In the genomic region with DNA sequence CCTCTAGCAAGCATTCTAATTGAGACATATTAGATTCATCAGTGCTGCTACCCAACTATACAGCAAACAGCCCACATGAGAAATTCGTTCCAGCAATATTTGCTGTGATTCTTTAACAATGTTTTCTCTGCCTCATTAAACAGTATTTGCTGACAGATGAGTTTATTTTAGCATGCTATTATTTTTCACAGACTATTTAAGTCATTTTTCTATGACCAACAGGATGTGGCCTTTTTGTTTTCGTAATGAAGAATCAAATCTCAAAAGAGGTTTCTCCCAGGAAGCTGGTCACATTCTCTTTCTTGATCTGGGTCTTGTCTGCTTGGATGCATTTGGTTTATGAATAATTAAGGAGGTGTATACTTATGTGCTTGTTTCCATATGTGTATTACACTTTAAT, we compare ENCODE assay signal across 21 cellular contexts. TPM values are rescaled to one million over a fixed set of nuclear protein-coding genes. Genes with fewer than 3 reads are reported as not detected.
DNase-seq lines count a peak whose midpoint lies in the region; ATAC-seq and TF ChIP-seq lines count a peak whose summit lies in the region.
"Had no signal": no experiment of that assay in that cellular context is flagged by ENCODE, and none has a peak within 500 bp of the region (broad histone marks: within the 10 kb centered on the region; RNA-seq: fewer than 3 reads in every experiment).

No MANE protein-coding gene starts in this region.

- in situ Hi-C loops in gastrocnemius medialis (cut with MboI; ENCODE audit: low sequenced_read_pairs in 4 of 4): no loop called here

- TF ChIP-seq POLR2A in gastrocnemius medialis (IDR thresholded peaks at IDR 0.05): no peak

- H3K9me3 ChIP-seq in BLaER1: no peaks in the 10 kb centered on the region; the same call in 1 of the 2 replicates
- no peaks in the 10 kb centered on the region for H3K9me3 ChIP-seq in RWPE2 (ENCODE audit: severe bottlenecking)
- no peaks in the 10 kb centered on the region for H3K9me3 ChIP-seq in gastrocnemius medialis
- H3K9me3 ChIP-seq in Caco-2: no peaks in the 10 kb centered on the region
- no peaks in the 10 kb centered on the region for H3K9me3 ChIP-seq in left lung
- H3K9me3 ChIP-seq: body of pancreas, transverse colon had no signal

- H4K20me1 ChIP-seq in BLaER1: no peaks in the 10 kb centered on the region

- DNase-seq in RWPE2 (ENCODE audit: low spot score) (no peak), fibroblast of villous mesenchyme (ENCODE audit: low read depth) (peak; percentile 8), gastrocnemius medialis (no peak), Caco-2 (no peak), left lung (no peak), cerebellar cortex (ENCODE audit: low spot score) (no peak)
- DNase-seq: activated CD4-positive, alpha-beta T cell treated with anti-CD3 and anti-CD28 coated beads, Interleukin-2, amount 50 U/mL, for 1 hour; activated naive CD4-positive, alpha-beta T cell treated with Interleukin-2 at 50 U/mL for 16 hours; body of pancreas; CD4-positive, alpha-beta memory T cell; NCI-H2029; NCI-H510A; retina; stimulated activated CD4-positive, alpha-beta T cell treated with anti-CD3 and anti-CD28 coated beads, Interleukin-15, amount 100 ng/mL, for 24 hours; transverse colon had no signal

- H3K27ac Mint-ChIP-seq in Caco-2 (ENCODE audit: unreplicated experiment): no peak overlapping the region
- H3K27ac Mint-ChIP-seq: CD4-positive, alpha-beta memory T cell; stimulated activated memory B cell treated with anti-CD40 and anti-IgM and Interleukin-4, amounts not matched to agents 10 μg/mL and 1 μg/mL and 100 μg/mL, for 72 hours had no signal

- H3K27me3 ChIP-seq in BLaER1 (no peaks in the 10 kb centered on the region), RWPE2 (ENCODE audit: insufficient read depth, poor library complexity, severe bottlenecking) (no peaks in the 10 kb centered on the region), gastrocnemius medialis (no peaks in the 10 kb centered on the region), Caco-2 (replicated peaks; ENCODE audit: control insufficient read depth, insufficient read depth, low read length) (no peaks in the 10 kb centered on the region), left lung (peaks cover 0 to 30% of the 10 kb centered on the region in 2 donors)
- H3K27me3 ChIP-seq: body of pancreas had no signal

- ATAC-seq in GM19438 (IDR thresholded peaks at IDR 0.05; ENCODE audit: low read depth, unreplicated experiment) (peak; percentile 70), RWPE2 (ENCODE audit: low read depth) (peak; percentile 51; the same call in 2 of the 3 replicates), gastrocnemius medialis (no peak), left lung (no peak)
- ATAC-seq: body of pancreas; left lobe of liver; Right ventricle myocardium inferior; stimulated activated memory B cell treated with anti-CD40 and anti-IgM and Interleukin-4, amounts not matched to agents 10 μg/mL and 1 μg/mL and 100 μg/mL, for 72 hours had no signal

- H3K4me3 Mint-ChIP-seq in Caco-2 (ENCODE audit: unreplicated experiment): no peak overlapping the region
- H3K4me3 Mint-ChIP-seq: CD4-positive, alpha-beta memory T cell; stimulated activated memory B cell treated with anti-CD40 and anti-IgM and Interleukin-4, amounts not matched to agents 10 μg/mL and 1 μg/mL and 100 μg/mL, for 72 hours had no signal

- no peak overlapping the region for H3K9ac ChIP-seq in BLaER1

- POLR2A ChIA-PET in Caco-2 (lab: Charles Lee): no interaction called here

- H3K4me3 ChIP-seq in BLaER1: no peak overlapping the region
- H3K4me3 ChIP-seq in RWPE2 (ENCODE audit: severe bottlenecking): no peak overlapping the region
- no peak overlapping the region for H3K4me3 ChIP-seq in fibroblast of villous mesenchyme (ENCODE audit: low read depth, low read length)
- no peak overlapping the region for H3K4me3 ChIP-seq in gastrocnemius medialis
- H3K4me3 ChIP-seq in Caco-2 (ENCODE audit: low read depth, low read length): no peak overlapping the region
- no peak overlapping the region for H3K4me3 ChIP-seq in left lung
- H3K4me3 ChIP-seq: body of pancreas, transverse colon had no signal

- CTCF ChIA-PET in Caco-2 (lab: Charles Lee): interaction anchor here (1.2 kb wide), 1 partner anchor 17 kb away, joined by 3 read pairs; no protein-coding TSS in a partner anchor

- H3K9me3 Mint-ChIP-seq in Caco-2 (ENCODE audit: unreplicated experiment): no peaks in the 10 kb centered on the region

- peak overlapping the region; percentile 47 for H3K4me2 ChIP-seq in BLaER1

- H3K36me3 ChIP-seq in BLaER1 (no peaks in the 10 kb centered on the region), RWPE2 (ENCODE audit: low read depth) (no peaks in the 10 kb centered on the region), gastrocnemius medialis (no peaks in the 10 kb centered on the region), Caco-2 (ENCODE audit: control insufficient read depth, insufficient read depth, low read length) (no peaks in the 10 kb centered on the region), left lung (no peaks in the 10 kb centered on the region)
- H3K36me3 ChIP-seq: transverse colon had no signal

- peaks cover 21% of the 10 kb centered on the region for H3K4me1 ChIP-seq in BLaER1
- H3K4me1 ChIP-seq in RWPE2 (ENCODE audit: insufficient read depth, poor library complexity, severe bottlenecking): no peaks in the 10 kb centered on the region
- H3K4me1 ChIP-seq in gastrocnemius medialis: no peaks in the 10 kb centered on the region
- no peaks in the 10 kb centered on the region for H3K4me1 ChIP-seq in Caco-2
- no peaks in the 10 kb centered on the region for H3K4me1 ChIP-seq in left lung
- H3K4me1 ChIP-seq: body of pancreas, transverse colon had no signal

- no peaks in the 10 kb centered on the region for H3K4me1 Mint-ChIP-seq in Caco-2 (ENCODE audit: low read depth, unreplicated experiment)
- H3K4me1 Mint-ChIP-seq: CD4-positive, alpha-beta memory T cell; stimulated activated memory B cell treated with anti-CD40 and anti-IgM and Interleukin-4, amounts not matched to agents 10 μg/mL and 1 μg/mL and 100 μg/mL, for 72 hours had no signal

- intact Hi-C loops in gastrocnemius medialis (cut with DNase I; ENCODE audit: low total_unique reads): no loop called here
- intact Hi-C loops in Caco-2 (cut with micrococcal nuclease; ENCODE audit: unreplicated experiment): no loop called here
- intact Hi-C loops in left lung (cut with DNase I): no loop called here

- H3K27ac ChIP-seq in BLaER1: no peak overlapping the region
- no peak overlapping the region for H3K27ac ChIP-seq in RWPE2 (ENCODE audit: poor library complexity, severe bottlenecking)
- H3K27ac ChIP-seq in gastrocnemius medialis: no peak overlapping the region
- no peak overlapping the region for H3K27ac ChIP-seq in left lung
- H3K27ac ChIP-seq: body of pancreas, transverse colon had no signal

- BruUV-seq in Caco-2 (replicated peaks; lab: Mats Ljungman, UMichigan): no TSS peak

- peaks cover 2% of the 10 kb centered on the region for H3K27me3 Mint-ChIP-seq in Caco-2 (ENCODE audit: insufficient read depth, unreplicated experiment)
- H3K27me3 Mint-ChIP-seq: stimulated activated memory B cell treated with anti-CD40 and anti-IgM and Interleukin-4, amounts not matched to agents 10 μg/mL and 1 μg/mL and 100 μg/mL, for 72 hours had no signal

- H3K36me3 Mint-ChIP-seq in Caco-2 (ENCODE audit: insufficient read depth, unreplicated experiment): no peaks in the 10 kb centered on the region
- H3K36me3 Mint-ChIP-seq: CD4-positive, alpha-beta memory T cell; stimulated activated memory B cell treated with anti-CD40 and anti-IgM and Interleukin-4, amounts not matched to agents 10 μg/mL and 1 μg/mL and 100 μg/mL, for 72 hours had no signal

- TF ChIP-seq CTCF in RWPE2 (IDR thresholded peaks at IDR 0.05; ENCODE audit: poor library complexity, severe bottlenecking) (no peak), fibroblast of villous mesenchyme (IDR thresholded peaks at IDR 0.05; ENCODE audit: insufficient read depth, low read depth, low read length) (no peak), gastrocnemius medialis (IDR thresholded peaks at IDR 0.05 in 4 of 5, conservative IDR thresholded peaks at IDR 0.05 in 1 of 5) (no peak), Caco-2 (IDR thresholded peaks at IDR 0.05; ENCODE audit: insufficient read depth in 1 of 2, low read depth in 1 of 2, low read length in 1 of 2, severe bottlenecking in 1 of 2, unreplicated experiment in 1 of 2) (no peak), left lung (IDR thresholded peaks at IDR 0.05) (no peak)

RNA-seq across cellular contexts. Expression of gene SERPINA12, which starts 23.2 kb away (rescaled TPM):
- total RNA-seq in fibroblast of villous mesenchyme: not detected in 2 replicates
- not detected for total RNA-seq in gastrocnemius medialis
- not detected in 2 replicates for total RNA-seq in Caco-2 (2022)
- not detected for total RNA-seq in left lung
- total RNA-seq: body of pancreas; CD4-positive, alpha-beta memory T cell; mucosa of gallbladder; Right ventricle myocardium inferior; transverse colon had no signal

RNA-seq across cellular contexts. Expression of gene SERPINA4, which starts 28.8 kb away (rescaled TPM):
- total RNA-seq in fibroblast of villous mesenchyme: not detected in 2 replicates
- total RNA-seq in gastrocnemius medialis: under 1 TPM in 2 of 4 donors, not detected in 2; 0.13 to 0.26 TPM
- total RNA-seq in Caco-2 (2022): 5.5 and 6.3 TPM in 2 replicates
- total RNA-seq in left lung: not detected
- total RNA-seq: CD4-positive, alpha-beta memory T cell; Right ventricle myocardium inferior; transverse colon had no signal

RNA-seq across cellular contexts. Expression of gene SERPINA5, which starts 48.8 kb away (rescaled TPM):
- total RNA-seq in fibroblast of villous mesenchyme: not detected in 2 replicates
- total RNA-seq in gastrocnemius medialis: 10 to 100 TPM in 2 of 4 donors, 1 to 10 TPM in 2; 1.8 to 63.2 (median 19.8) TPM
- 2.2 and 2.6 TPM in 2 replicates for total RNA-seq in Caco-2 (2022)
- 1 to 10 TPM; 1.1 to 3.2 TPM for total RNA-seq in left lung
- total RNA-seq: CD4-positive, alpha-beta memory T cell had no signal

RNA-seq across cellular contexts. Expression of gene SERPINA9, which starts 56.5 kb away (rescaled TPM):
- not detected in 2 replicates for total RNA-seq in fibroblast of villous mesenchyme
- total RNA-seq in gastrocnemius medialis: not detected
- total RNA-seq in Caco-2 (2022): not detected in 2 replicates
- not detected for total RNA-seq in left lung
- total RNA-seq: body of pancreas; CD4-positive, alpha-beta memory T cell; left lobe of liver; mucosa of gallbladder; Right ventricle myocardium inferior; transverse colon had no signal

Comparison
In these comparisons a context has a peak if more than half of its experiments do, and no peak if none do; other contexts are left out.
1. ATAC-seq: peak in GM19438 (single experiment) and RWPE2 (single experiment); none in gastrocnemius medialis (0 of 2) and left lung (single experiment).